In genomic region chr13:112689498-112690241, GRCh38 we compare ENCODE assay signal across 8 cellular contexts. TPM values are rescaled to one million over a fixed set of nuclear protein-coding genes. Genes with fewer than 3 reads are reported as not detected.
DNase-seq lines count a peak whose midpoint lies in the region; ATAC-seq, FAIRE-seq and TF ChIP-seq lines count a peak whose summit lies in the region.

Gene ATP11A (plus strand): TSS chr13:112690038. CDS start chr13:112690417, 379 bp downstream.

- TF ChIP-seq POLR2A in GM12891 (IDR thresholded peaks at IDR 0.05; ENCODE audit: low read depth, low read length) = peak; percentile 37; the same call in 1 of the 2 replicates

- H3K9me3 ChIP-seq in psoas muscle = no peaks in the 10 kb centered on the region

- H3K4me1 ChIP-seq in psoas muscle = peaks cover 25% of the 10 kb centered on the region

- no peak for TF ChIP-seq CTCF in psoas muscle (IDR thresholded peaks at IDR 0.05)

- ATAC-seq in HG02610 (IDR thresholded peaks at IDR 0.05; ENCODE audit: unreplicated experiment) (peak; percentile 86), left ventricle myocardium superior (peak; percentile 88), psoas muscle (peak; percentile 87 to 89 (median 87))

- H3K27me3 ChIP-seq in psoas muscle (ENCODE audit: insufficient read depth in 3 of 3, low read length in 2 of 3) = no peaks in the 10 kb centered on the region

- WGBS in psoas muscle, 3 donors = 1% methylated on average over 54 to 86 of the region's 86 CpGs

- H3K4me3 ChIP-seq in psoas muscle = peak within 1 kb of the TSS; percentile 96

- DNase-seq in GM12891 (ENCODE audit: insufficient read length, low spot score) = peak; percentile 94
- DNase-seq in NCI-H1092 treated with DMSO at 0.1 percent for 48 hours (lab: John Stamatoyannopoulos, UW) = peak; percentile 93
- peak; percentile 97 for DNase-seq in left ventricle myocardium superior
- DNase-seq in psoas muscle = peak; percentile 93 to 96
- peak; percentile 91 for DNase-seq in ureter (ENCODE audit: low spot score)

- intact Hi-C loops in T-helper 2 cell treated with Interferon-gamma antibody and Interleukin-4, amounts not matched to agents 100 ng/mL and 5 ng/mL, for 36 hours (cut with micrococcal nuclease) = loop anchor here (1.0 to 5.0 kb wide), 4 partner anchors 49 to 183 kb away; partner anchors contain the start of gene TUBGCP3
- intact Hi-C loops in left ventricle myocardium superior (cut with micrococcal nuclease) = no loop called here
- intact Hi-C loops in psoas muscle (cut with DNase I) = loop anchor here (2.0 to 5.0 kb wide), 4 partner anchors 21 to 53 kb away; no protein-coding TSS in a partner anchor

- H3K27ac ChIP-seq in angular gyrus (ENCODE audit: low read depth, low read length) = peak within 1 kb of the TSS; percentile 89
- peak within 1 kb of the TSS; percentile 92 for H3K27ac ChIP-seq in psoas muscle

- peak; percentile 89 for FAIRE-seq in GM12891 (lab: Jason Lieb, UNC)

- no peaks in the 10 kb centered on the region for H3K36me3 ChIP-seq in psoas muscle (ENCODE audit: insufficient read depth in 1 of 2, low read depth in 1 of 2)

TF ChIP-seq in GM12891, 5 proteins besides CTCF, POLR2A, EP300 and RAD21:
- TF ChIP-seq PAX5 (IDR thresholded peaks at IDR 0.05; ENCODE audit: insufficient read depth, low read length, severe bottlenecking) = no peak
- TF ChIP-seq POU2F2 (IDR thresholded peaks at IDR 0.05; ENCODE audit: low read depth, low read length) = no peak
- no peak for TF ChIP-seq POLR2AphosphoS5 (IDR thresholded peaks at IDR 0.05; ENCODE audit: low read depth, low read length)
- no peak for TF ChIP-seq SPI1 (IDR thresholded peaks at IDR 0.05; ENCODE audit: low read depth, low read length)
- no peak for TF ChIP-seq TAF1 (IDR thresholded peaks at IDR 0.05; ENCODE audit: low read depth, low read length)

RNA-seq across cellular contexts. Expression of gene ATP11A, which starts in this region (rescaled TPM):
- polyA plus RNA-seq in GM12891 (2012; ENCODE audit: low read depth, missing spikeins) = 10.7 TPM
- 64.2 and 68.2 TPM in 2 replicates for total RNA-seq in T-helper 2 cell treated with Interferon-gamma antibody and Interleukin-4, amounts not matched to agents 100 ng/mL and 5 ng/mL, for 36 hours
- total RNA-seq in left ventricle myocardium superior (102 TPM), psoas muscle (10 to 100 TPM; 26.4 to 48.6 (median 28.7) TPM), ureter (37.0 TPM)
- 10 to 100 TPM in 1 of 3 donors, 1 to 10 TPM in 2; 3.9 to 15.1 (median 5.6) TPM for polyA plus RNA-seq in psoas muscle

Comparison
In these comparisons a context has a peak if more than half of its experiments do, and no peak if none do; other contexts are left out.
1. Peak in every context shown above with its lines: DNase-seq, ATAC-seq, H3K4me3 ChIP-seq and H3K27ac ChIP-seq.